Comparison of ENCODE assay signal across 17 cellular contexts in the genomic region with DNA sequence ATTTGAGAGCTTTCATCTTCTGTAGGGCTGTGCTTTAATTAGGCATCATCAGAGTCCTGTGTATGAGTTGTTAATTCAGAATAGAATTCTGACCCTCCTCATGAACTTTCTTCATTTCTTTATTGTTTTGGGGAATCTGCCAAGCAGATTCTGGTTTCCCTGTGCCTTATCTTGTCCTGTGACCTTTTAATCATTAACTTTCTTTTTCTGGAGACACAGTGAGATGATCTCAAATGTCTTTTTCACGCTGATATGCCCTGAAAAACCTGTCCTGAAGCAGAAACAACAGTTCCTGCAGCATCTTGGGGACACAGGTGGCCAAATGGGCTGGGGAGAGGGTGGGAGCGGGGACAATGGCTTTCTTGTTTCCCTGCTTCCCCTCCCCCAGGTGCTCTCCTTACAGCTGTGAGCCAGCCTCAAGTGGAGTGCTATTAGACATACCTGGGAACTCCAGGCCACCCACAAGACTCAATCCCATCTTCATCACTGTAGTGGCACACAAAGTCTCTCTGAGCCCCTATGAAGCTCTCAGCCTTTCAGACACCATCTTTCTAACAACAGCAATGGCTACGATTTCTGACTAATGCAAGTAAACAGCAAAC.
DNase-seq lines count a peak whose midpoint lies in the region; ATAC-seq, FAIRE-seq and TF ChIP-seq lines count a peak whose summit lies in the region.
"Had no signal": no experiment of that assay in that cellular context is flagged by ENCODE, and none has a peak within 500 bp of the region (broad histone marks: within the 10 kb centered on the region; RNA-seq: fewer than 3 reads in every experiment).

No MANE protein-coding gene starts in this region.

- no peak for FAIRE-seq in urothelium cell line (lab: Jason Lieb, UNC)
- FAIRE-seq: K562, RCC 7860 had no signal

- ATAC-seq in GM18511 (IDR thresholded peaks at IDR 0.05; ENCODE audit: unreplicated experiment) (peak; percentile 53), HG03039 (IDR thresholded peaks at IDR 0.05; ENCODE audit: unreplicated experiment) (no peak), HG02678 (IDR thresholded peaks at IDR 0.05; ENCODE audit: unreplicated experiment) (no peak)
- ATAC-seq: K562 had no signal

- TF ChIP-seq CTCF in VCaP (conservative IDR thresholded peaks at IDR 0.05), result no peak

- DNase-seq in kidney tubule cell (ENCODE audit: low spot score), result peak; percentile 49
- peak; percentile 13 for DNase-seq in urothelium cell line (ENCODE audit: low spot score)
- no peak for DNase-seq in iPS-NIHi11 (ENCODE audit: low spot score)
- DNase-seq: CD4-positive, alpha-beta T cell; NCI-H1105; NCI-H187; NCI-H2171; NCI-H446 treated with DMSO at 0.1 percent for 48 hours; NCI-H748 treated with DMSO at 0.1 percent for 48 hours; SHP77 had no signal

- peak overlapping the region; percentile 96 for H3K27ac ChIP-seq in VCaP
- H3K27ac ChIP-seq: HL-60 had no signal
